Comparison of ENCODE assay signal across 22 cellular contexts in genomic region chr10:128380946-128381345, GRCh38.
DNase-seq lines count a peak whose midpoint lies in the region; ATAC-seq and TF ChIP-seq lines count a peak whose summit lies in the region.
"Had no signal": no experiment of that assay in that cellular context is flagged by ENCODE, and none has a peak within 500 bp of the region (broad histone marks: within the 10 kb centered on the region; RNA-seq: fewer than 3 reads in every experiment).

No MANE protein-coding gene starts in this region.

- TF ChIP-seq CTCF in endodermal cell (conservative IDR thresholded peaks at IDR 0.05) = no peak
- no peak for TF ChIP-seq CTCF in progenitor cell of endocrine pancreas (IDR thresholded peaks at IDR 0.05; ENCODE audit: unreplicated experiment)

- no peaks in the 10 kb centered on the region for H3K27me3 ChIP-seq in endodermal cell (ENCODE audit: control insufficient read depth, insufficient read depth, low read length, poor library complexity, severe bottlenecking)
- H3K27me3 ChIP-seq: BE2C, BLaER1 had no signal

- no peaks in the 10 kb centered on the region for H3K9me3 ChIP-seq in endodermal cell (ENCODE audit: control insufficient read depth, low read length)
- H3K9me3 ChIP-seq: BE2C, BLaER1, Caco-2 had no signal

- WGBS in endodermal cell (ENCODE audit: insufficient coverage in 1 of 2, insufficient read length in 1 of 2), 2 experiments = 92 to 100% methylated on average over 1 to 3 of the region's 4 CpGs

- no peaks in the 10 kb centered on the region for H3K4me1 Mint-ChIP-seq in stimulated activated naive CD8-positive, alpha-beta T cell treated with anti-CD3 and anti-CD28 coated beads, Interleukin-15, amount 100 ng/mL, for 72 hours
- H3K4me1 Mint-ChIP-seq in endodermal cell (no peaks in the 10 kb centered on the region), progenitor cell of endocrine pancreas (ENCODE audit: low read depth) (peaks cover 7% of the 10 kb centered on the region)
- H3K4me1 Mint-ChIP-seq: CD14-positive monocyte; CD4-positive, alpha-beta memory T cell; CD4-positive, CD25-positive, alpha-beta regulatory T cell; CD8-positive, alpha-beta memory T cell had no signal

- H3K4me1 ChIP-seq in endodermal cell (ENCODE audit: control insufficient read depth, insufficient read depth, low read length) = no peaks in the 10 kb centered on the region
- H3K4me1 ChIP-seq: BE2C, BLaER1, Caco-2 had no signal

- H3K4me3 Mint-ChIP-seq in stimulated activated naive CD8-positive, alpha-beta T cell treated with anti-CD3 and anti-CD28 coated beads, Interleukin-15, amount 100 ng/mL, for 72 hours = no peak overlapping the region
- H3K4me3 Mint-ChIP-seq in endodermal cell = no peak overlapping the region
- no peak overlapping the region for H3K4me3 Mint-ChIP-seq in progenitor cell of endocrine pancreas (ENCODE audit: low read depth)
- H3K4me3 Mint-ChIP-seq: CD14-positive monocyte; CD4-positive, alpha-beta memory T cell; CD4-positive, CD25-positive, alpha-beta regulatory T cell; CD8-positive, alpha-beta memory T cell had no signal

- H3K36me3 Mint-ChIP-seq in endodermal cell (ENCODE audit: low read depth) (no peaks in the 10 kb centered on the region), progenitor cell of endocrine pancreas (ENCODE audit: insufficient read depth) (no peaks in the 10 kb centered on the region)
- H3K36me3 Mint-ChIP-seq: CD14-positive monocyte; CD4-positive, alpha-beta memory T cell; CD4-positive, CD25-positive, alpha-beta regulatory T cell; CD8-positive, alpha-beta memory T cell had no signal

- ATAC-seq in stimulated activated naive CD8-positive, alpha-beta T cell treated with anti-CD3 and anti-CD28 coated beads, Interleukin-15, amount 100 ng/mL, for 72 hours = peak; percentile 35
- no peak for ATAC-seq in stimulated activated naive CD8-positive, alpha-beta T cell treated with anti-CD3 and anti-CD28 coated beads, Interleukin-15, Interleukin-2, amounts not matched to agents 100 U/mL and 50 U/mL, for 24 hours
- no peak for ATAC-seq in HG02884 (IDR thresholded peaks at IDR 0.05; ENCODE audit: unreplicated experiment)
- ATAC-seq: GM12878 had no signal

- peaks cover 22% of the 10 kb centered on the region for H3K27me3 Mint-ChIP-seq in stimulated activated naive CD8-positive, alpha-beta T cell treated with anti-CD3 and anti-CD28 coated beads, Interleukin-15, amount 100 ng/mL, for 72 hours
- H3K27me3 Mint-ChIP-seq in endodermal cell (ENCODE audit: insufficient read depth) = peaks cover 5% of the 10 kb centered on the region
- peaks cover 22% of the 10 kb centered on the region for H3K27me3 Mint-ChIP-seq in progenitor cell of endocrine pancreas

- H3K9ac ChIP-seq in endodermal cell (ENCODE audit: extremely low read depth, low read length, poor library complexity, severe bottlenecking) = no peak overlapping the region
- H3K9ac ChIP-seq: BLaER1 had no signal

- H3K9me3 Mint-ChIP-seq in stimulated activated naive CD8-positive, alpha-beta T cell treated with anti-CD3 and anti-CD28 coated beads, Interleukin-15, amount 100 ng/mL, for 72 hours = no peaks in the 10 kb centered on the region
- H3K9me3 Mint-ChIP-seq in endodermal cell (peaks cover 6% of the 10 kb centered on the region), progenitor cell of endocrine pancreas (ENCODE audit: low read depth) (no peaks in the 10 kb centered on the region)

- no peak for DNase-seq in stimulated activated naive CD8-positive, alpha-beta T cell treated with anti-CD3 and anti-CD28 coated beads, Interleukin-15, amount 100 ng/mL, for 72 hours
- DNase-seq in stimulated activated naive CD8-positive, alpha-beta T cell treated with anti-CD3 and anti-CD28 coated beads, Interleukin-15, Interleukin-2, amounts not matched to agents 100 U/mL and 50 U/mL, for 24 hours = no peak
- peak; percentile 21 for DNase-seq in endodermal cell
- DNase-seq in progenitor cell of endocrine pancreas (ENCODE audit: low spot score, unreplicated experiment) = no peak
- no peak for DNase-seq in COLO668 (lab: John Stamatoyannopoulos, UW; ENCODE audit: unreplicated experiment)
- DNase-seq: 8988T; ACHN; BE2C; C1 segment of cervical spinal cord; Caco-2; Calu3; CD4-positive, alpha-beta memory T cell; CD4-positive, CD25-positive, alpha-beta regulatory T cell; CD8-positive, alpha-beta memory T cell; DMS79; DND-41; EL; GDM1 had no signal

- no peaks in the 10 kb centered on the region for H3K36me3 ChIP-seq in endodermal cell (ENCODE audit: control insufficient read depth, insufficient read depth, low read length)
- H3K36me3 ChIP-seq: BE2C, BLaER1 had no signal

- H3K27ac Mint-ChIP-seq in stimulated activated naive CD8-positive, alpha-beta T cell treated with anti-CD3 and anti-CD28 coated beads, Interleukin-15, amount 100 ng/mL, for 72 hours = no peak overlapping the region
- no peak overlapping the region for H3K27ac Mint-ChIP-seq in endodermal cell
- peak overlapping the region; percentile 23 for H3K27ac Mint-ChIP-seq in progenitor cell of endocrine pancreas
- H3K27ac Mint-ChIP-seq: CD14-positive monocyte; CD4-positive, alpha-beta memory T cell; CD4-positive, CD25-positive, alpha-beta regulatory T cell; CD8-positive, alpha-beta memory T cell had no signal

- no peak overlapping the region for H3K27ac ChIP-seq in endodermal cell (ENCODE audit: low read depth, low read length)
- H3K27ac ChIP-seq: BLaER1 had no signal

- H3K4me3 ChIP-seq in endodermal cell (ENCODE audit: low read length) = no peak overlapping the region
- H3K4me3 ChIP-seq: BLaER1, GM12878 had no signal
